Comparison of ENCODE assay signal across 20 cellular contexts in genomic region chr18:50151876-50152275, GRCh38. TPM values are rescaled to one million over a fixed set of nuclear protein-coding genes. Genes with fewer than 3 reads are reported as not detected.
A peak's percentile ranks its signal among the peaks of the same experiment; 100 is the strongest.
DNase-seq lines count a peak whose midpoint lies in the region; ATAC-seq and TF ChIP-seq lines count a peak whose summit lies in the region.
"Had no signal": no experiment of that assay in that cellular context is flagged by ENCODE, and none has a peak within 500 bp of the region (broad histone marks: within the 10 kb centered on the region; RNA-seq: fewer than 3 reads in every experiment).

No MANE protein-coding gene starts in this region.

- H3K9me3 Mint-ChIP-seq in effector memory CD8-positive, alpha-beta T cell = no peaks in the 10 kb centered on the region
- H3K9me3 Mint-ChIP-seq: activated T-helper 2 cell treated with anti-CD3 and anti-CD28 coated beads, Interferon-gamma antibody, Interleukin-2, Interleukin-4, amounts not matched to agents 10 μg/mL and 5 μg/mL and 100 μg/mL, durations not matched to agents 14 hours and 24 hours and 36 hours; T-helper 1 cell treated with Interleukin-12 subunit alpha and Interleukin-12 subunit beta and Interleukin-4 antibody, amounts not matched to agents 30 μg/mL and 1 μg/mL, for 36 hours had no signal

- H3K9me3 ChIP-seq in GM23248 (ENCODE audit: low read depth) = no peaks in the 10 kb centered on the region

- H3K4me3 Mint-ChIP-seq in effector memory CD8-positive, alpha-beta T cell = no peak overlapping the region
- H3K4me3 Mint-ChIP-seq: activated B cell treated with CpG ODN at 0.5 μM for 24 hours; B cell; immature natural killer cell; naive thymus-derived CD4-positive, alpha-beta T cell; T-helper 1 cell treated with Interleukin-12 subunit alpha and Interleukin-12 subunit beta and Interleukin-4 antibody, amounts not matched to agents 30 μg/mL and 1 μg/mL, for 36 hours had no signal

- no peak overlapping the region for H3K27ac Mint-ChIP-seq in effector memory CD8-positive, alpha-beta T cell
- H3K27ac Mint-ChIP-seq: activated B cell treated with CpG ODN at 0.5 μM for 24 hours; activated T-helper 2 cell treated with anti-CD3 and anti-CD28 coated beads, Interferon-gamma antibody, Interleukin-2, Interleukin-4, amounts not matched to agents 10 μg/mL and 5 μg/mL and 100 μg/mL, durations not matched to agents 14 hours and 24 hours and 36 hours; B cell; immature natural killer cell; naive thymus-derived CD4-positive, alpha-beta T cell; T-helper 1 cell treated with Interleukin-12 subunit alpha and Interleukin-12 subunit beta and Interleukin-4 antibody, amounts not matched to agents 30 μg/mL and 1 μg/mL, for 36 hours had no signal

- H3K27me3 Mint-ChIP-seq in effector memory CD8-positive, alpha-beta T cell = peaks cover 27 to 29% of the 10 kb centered on the region in 2 donors
- H3K27me3 Mint-ChIP-seq: activated B cell treated with CpG ODN at 0.5 μM for 24 hours had no signal

- no peak for TF ChIP-seq CTCF in brain microvascular endothelial cell (IDR thresholded peaks at IDR 0.05; ENCODE audit: low read depth, low read length, missing control alignments)

- no peaks in the 10 kb centered on the region for H3K4me1 Mint-ChIP-seq in effector memory CD8-positive, alpha-beta T cell (ENCODE audit: low read depth in 2 of 2)
- H3K4me1 Mint-ChIP-seq: activated B cell treated with CpG ODN at 0.5 μM for 24 hours; B cell; immature natural killer cell; naive thymus-derived CD4-positive, alpha-beta T cell had no signal

- H3K27ac ChIP-seq in GM23248 (no peak overlapping the region), brain microvascular endothelial cell (no peak overlapping the region)
- H3K27ac ChIP-seq: spleen had no signal

- no peaks in the 10 kb centered on the region for H3K9me2 ChIP-seq in GM23248 (ENCODE audit: insufficient read depth)

- H3K36me3 ChIP-seq in GM23248 (ENCODE audit: low read depth) (no peaks in the 10 kb centered on the region), brain microvascular endothelial cell (replicated peaks) (no peaks in the 10 kb centered on the region)
- H3K36me3 ChIP-seq: spleen had no signal

- DNase-seq in GM23248 (peak; percentile 3), NCI-H226 (peak; percentile 69), brain microvascular endothelial cell (peak; percentile 3), kidney tubule cell (ENCODE audit: low spot score) (peak; percentile 30), putamen (ENCODE audit: low spot score) (no peak), NCI-H1694 treated with DMSO at 0.1 percent for 48 hours (lab: John Stamatoyannopoulos, UW) (no peak)
- DNase-seq in effector memory CD8-positive, alpha-beta T cell = no peak
- DNase-seq: activated B cell treated with CpG ODN at 0.5 μM for 24 hours; GDM1; glutamatergic neuron; immature natural killer cell; naive thymus-derived CD4-positive, alpha-beta T cell; NCI-H1105 treated with DMSO at 0.1 percent for 48 hours; NCI-H345; SHP77 treated with DMSO at 0.1 percent for 48 hours; spleen had no signal

- H3K4me2 ChIP-seq in GM23248 (ENCODE audit: unreplicated experiment) = no peak overlapping the region

- H3K27me3 ChIP-seq in GM23248 (replicated peaks; ENCODE audit: insufficient read depth) (no peaks in the 10 kb centered on the region), brain microvascular endothelial cell (replicated peaks) (no peaks in the 10 kb centered on the region)

- H3K4me3 ChIP-seq in GM23248 = no peak overlapping the region
- no peak overlapping the region for H3K4me3 ChIP-seq in brain microvascular endothelial cell (ENCODE audit: low read depth, low read length)
- H3K4me3 ChIP-seq: spleen had no signal

- H3K9ac ChIP-seq in GM23248 = no peak overlapping the region

- no peak for ATAC-seq in GM19452 (IDR thresholded peaks at IDR 0.05; ENCODE audit: unreplicated experiment)
- ATAC-seq in effector memory CD8-positive, alpha-beta T cell (replicated peaks) = no peak
- ATAC-seq: naive thymus-derived CD4-positive, alpha-beta T cell had no signal

- no peaks in the 10 kb centered on the region for H4K20me1 ChIP-seq in GM23248 (ENCODE audit: insufficient read depth)

- H3K36me3 Mint-ChIP-seq in effector memory CD8-positive, alpha-beta T cell (ENCODE audit: insufficient read depth) = no peaks in the 10 kb centered on the region
- H3K36me3 Mint-ChIP-seq: immature natural killer cell; naive thymus-derived CD4-positive, alpha-beta T cell had no signal

- H3K79me2 ChIP-seq in GM23248 (ENCODE audit: insufficient read depth) = no peaks in the 10 kb centered on the region

- H2AFZ ChIP-seq in GM23248 = no peak overlapping the region

- no peaks in the 10 kb centered on the region for H3K4me1 ChIP-seq in GM23248 (ENCODE audit: insufficient read depth)
- H3K4me1 ChIP-seq: spleen had no signal

- H3F3A ChIP-seq in GM23248 (ENCODE audit: insufficient read depth) = no peaks in the 10 kb centered on the region

- in situ Hi-C loops in GM23248 (cut with MboI) = no loop called here
- in situ Hi-C loops in brain microvascular endothelial cell (cut with HindIII; ENCODE audit: low pct_ligation_motif_present, low sequenced_read_pairs) = no loop called here

- WGBS in GM23248 (ENCODE audit: low coverage in 1 of 2, low lambda C conversion rate in 2 of 2, missing lambda C conversion rate in 2 of 2), 2 experiments = 31 to 42% methylated on average over 8 of the region's 8 CpGs

RNA-seq across cellular contexts. Expression of gene MYO5B, which starts 43.1 kb away (rescaled TPM):
- not detected in 2 replicates for total RNA-seq in GM23248 (2014; rRNA removed; shearing (Covaris generic))
- 0.03 and 0.05 TPM in 2 replicates for polyA plus RNA-seq in GM23248 (2016; fragmentation: Nextera tagmentation; extraction: Ambion mirVana)
- total RNA-seq: activated T-helper 2 cell treated with anti-CD3 and anti-CD28 coated beads, Interferon-gamma antibody, Interleukin-2, Interleukin-4, amounts not matched to agents 10 μg/mL and 5 μg/mL and 100 μg/mL, durations not matched to agents 14 hours and 24 hours and 36 hours; naive thymus-derived CD4-positive, alpha-beta T cell had no signal

Comparison
In these comparisons a context has a peak if more than half of its experiments do, and no peak if none do; other contexts are left out.
1. DNase-seq: peak in GM23248 (single experiment), NCI-H226 (single experiment), brain microvascular endothelial cell (single experiment) and kidney tubule cell (single experiment); none in putamen (single experiment), NCI-H1694 treated with DMSO at 0.1 percent for 48 hours (single experiment) and effector memory CD8-positive, alpha-beta T cell (0 of 3).